In genomic region chr5:2014058-2014610, GRCh38 we compare ENCODE assay signal across 1 cellular context.
TF ChIP-seq lines count a peak whose summit lies in the region.

No MANE protein-coding gene starts in this region.

TF ChIP-seq in HCT116, 20 proteins besides CTCF, POLR2A, EP300 and RAD21:
- no peak for TF ChIP-seq REST (IDR thresholded peaks at IDR 0.05; ENCODE audit: low read depth)
- no peak for TF ChIP-seq ZBTB33 (IDR thresholded peaks at IDR 0.05; ENCODE audit: extremely low read depth, insufficient replicate concordance, low read length)
- TF ChIP-seq JUND (IDR thresholded peaks at IDR 0.05) = no peak
- no peak for TF ChIP-seq POLR2AphosphoS5 (IDR thresholded peaks at IDR 0.05; ENCODE audit: low read depth, low read length)
- no peak for TF ChIP-seq ZFX (IDR thresholded peaks at IDR 0.05)
- no peak for TF ChIP-seq CEBPB (IDR thresholded peaks at IDR 0.05; ENCODE audit: low read depth)
- no peak for TF ChIP-seq YY1 (IDR thresholded peaks at IDR 0.05; ENCODE audit: extremely low read depth, insufficient replicate concordance, low read depth, low read length)
- TF ChIP-seq EZH2 (IDR thresholded peaks at IDR 0.05) = no peak
- no peak for TF ChIP-seq SIN3A (IDR thresholded peaks at IDR 0.05; ENCODE audit: low read depth)
